ENCODE assay signal across 9 cellular contexts in genomic region chr16:11076259-11077018, GRCh38.
DNase-seq lines count a peak whose midpoint lies in the region; ATAC-seq lines count a peak whose summit lies in the region.
"Had no signal": no experiment of that assay in that cellular context is flagged by ENCODE, and none has a peak within 500 bp of the region (broad histone marks: within the 10 kb centered on the region; RNA-seq: fewer than 3 reads in every experiment).

No MANE protein-coding gene starts in this region.

- H3K4me1 Mint-ChIP-seq in activated T-helper 2 cell treated with anti-CD3 and anti-CD28 coated beads, Interferon-gamma antibody, Interleukin-2, Interleukin-4, amounts not matched to agents 10 μg/mL and 5 μg/mL and 100 μg/mL, durations not matched to agents 14 hours and 24 hours and 36 hours (ENCODE audit: low read depth), result peaks cover 95% of the 10 kb centered on the region

- H3K4me3 Mint-ChIP-seq in activated T-helper 2 cell treated with anti-CD3 and anti-CD28 coated beads, Interferon-gamma antibody, Interleukin-2, Interleukin-4, amounts not matched to agents 10 μg/mL and 5 μg/mL and 100 μg/mL, durations not matched to agents 14 hours and 24 hours and 36 hours (ENCODE audit: low read depth), result peak overlapping the region; percentile 31

- peaks cover 55% of the 10 kb centered on the region for H3K36me3 Mint-ChIP-seq in activated T-helper 2 cell treated with anti-CD3 and anti-CD28 coated beads, Interferon-gamma antibody, Interleukin-2, Interleukin-4, amounts not matched to agents 10 μg/mL and 5 μg/mL and 100 μg/mL, durations not matched to agents 14 hours and 24 hours and 36 hours (ENCODE audit: low read depth)

- ATAC-seq in HG03196 (IDR thresholded peaks at IDR 0.05; ENCODE audit: unreplicated experiment), result peak; percentile 45
- ATAC-seq: heart left ventricle had no signal

- intact Hi-C loops in activated T-helper 2 cell treated with anti-CD3 and anti-CD28 coated beads, Interferon-gamma antibody, Interleukin-2, Interleukin-4, amounts not matched to agents 10 μg/mL and 5 μg/mL and 100 μg/mL, durations not matched to agents 14 hours and 24 hours and 36 hours (cut with micrococcal nuclease), result loop anchor here (1.0 to 10.0 kb wide), 8 partner anchors 18 to 508 kb away; partner anchors contain the start of gene LITAF

- peak overlapping the region; percentile 94 for H3K27ac Mint-ChIP-seq in activated T-helper 2 cell treated with anti-CD3 and anti-CD28 coated beads, Interferon-gamma antibody, Interleukin-2, Interleukin-4, amounts not matched to agents 10 μg/mL and 5 μg/mL and 100 μg/mL, durations not matched to agents 14 hours and 24 hours and 36 hours

- peak; percentile 45 for DNase-seq in NCI-H82 (lab: John Stamatoyannopoulos, UW)
- no peak for DNase-seq in NCI-H82 treated with DMSO at 0.1 percent for 48 hours (lab: John Stamatoyannopoulos, UW; ENCODE audit: unreplicated experiment)
- peak; percentile 70 for DNase-seq in activated T-helper 2 cell treated with anti-CD3 and anti-CD28 coated beads, Interferon-gamma antibody, Interleukin-2, Interleukin-4, amounts not matched to agents 10 μg/mL and 5 μg/mL and 100 μg/mL, durations not matched to agents 14 hours and 24 hours and 36 hours (ENCODE audit: low spot score)
- peak; percentile 65 to 73 for DNase-seq in stimulated activated CD4-positive, alpha-beta T cell treated with anti-CD3 and anti-CD28 coated beads, Interleukin-4, amount 100 ng/mL, for 48 hours (ENCODE audit: low read depth in 2 of 2)
- DNase-seq in NCI-H446 treated with DMSO at 0.1 percent for 48 hours (lab: John Stamatoyannopoulos, UW), result no peak
- DNase-seq in NCI-H69 (lab: John Stamatoyannopoulos, UW), result no peak
- DNase-seq in NCI-H1092 (lab: John Stamatoyannopoulos, UW), result no peak

- no peaks in the 10 kb centered on the region for H3K27me3 Mint-ChIP-seq in activated T-helper 2 cell treated with anti-CD3 and anti-CD28 coated beads, Interferon-gamma antibody, Interleukin-2, Interleukin-4, amounts not matched to agents 10 μg/mL and 5 μg/mL and 100 μg/mL, durations not matched to agents 14 hours and 24 hours and 36 hours (ENCODE audit: low read depth)

- H3K9me3 Mint-ChIP-seq in activated T-helper 2 cell treated with anti-CD3 and anti-CD28 coated beads, Interferon-gamma antibody, Interleukin-2, Interleukin-4, amounts not matched to agents 10 μg/mL and 5 μg/mL and 100 μg/mL, durations not matched to agents 14 hours and 24 hours and 36 hours, result no peaks in the 10 kb centered on the region

Comparison
In these comparisons a context has a peak if more than half of its experiments do, and no peak if none do; other contexts are left out.
1. DNase-seq: peak in NCI-H82 (single experiment), activated T-helper 2 cell treated with anti-CD3 and anti-CD28 coated beads, Interferon-gamma antibody, Interleukin-2, Interleukin-4, amounts not matched to agents 10 μg/mL and 5 μg/mL and 100 μg/mL, durations not matched to agents 14 hours and 24 hours and 36 hours (single experiment) and stimulated activated CD4-positive, alpha-beta T cell treated with anti-CD3 and anti-CD28 coated beads, Interleukin-4, amount 100 ng/mL, for 48 hours (2 of 2); none in NCI-H82 treated with DMSO at 0.1 percent for 48 hours (single experiment), NCI-H446 treated with DMSO at 0.1 percent for 48 hours (single experiment), NCI-H69 (single experiment) and NCI-H1092 (single experiment).